1 cellular context compared by ENCODE assay signal in the genomic region with DNA sequence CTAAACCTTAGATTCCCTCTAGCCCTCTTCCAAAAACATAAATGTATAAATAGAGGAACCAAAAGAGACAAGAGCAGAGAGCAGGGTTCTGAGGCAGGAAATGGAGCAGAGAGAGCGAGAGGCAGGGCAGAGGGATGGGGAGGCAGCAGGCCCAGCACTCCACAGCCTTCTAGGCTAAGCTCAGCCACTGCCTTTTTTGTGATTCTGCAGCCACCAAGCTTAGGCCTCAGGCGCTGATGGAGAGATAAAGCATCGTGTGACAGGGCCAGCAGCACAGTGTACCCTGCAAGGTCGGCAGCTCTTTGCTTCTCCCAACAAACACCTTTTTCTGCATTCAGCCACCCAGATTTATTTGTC.
TF ChIP-seq lines count a peak whose summit lies in the region.

No MANE protein-coding gene starts in this region.

TF ChIP-seq in GM12878, 131 proteins besides CTCF, POLR2A, EP300 and RAD21:
- TF ChIP-seq NRF1 (conservative IDR thresholded peaks at IDR 0.05; ENCODE audit: low read depth, low read length) (no peak), SMAD1 (IDR thresholded peaks at IDR 0.05; ENCODE audit: low read depth, partially characterized antibody) (no peak), LARP7 (IDR thresholded peaks at IDR 0.05) (no peak), HDAC2 (IDR thresholded peaks at IDR 0.05) (no peak), RCOR1 (conservative IDR thresholded peaks at IDR 0.05; ENCODE audit: low read depth, low read length) (no peak), CREB1 (IDR thresholded peaks at IDR 0.05; ENCODE audit: low read depth) (no peak), RBBP5 (conservative IDR thresholded peaks at IDR 0.05) (no peak), IRF4 (IDR thresholded peaks at IDR 0.05; ENCODE audit: low read depth, low read length) (no peak), KLF5 (IDR thresholded peaks at IDR 0.05; ENCODE audit: partially characterized antibody) (no peak), HDAC6 (IDR thresholded peaks at IDR 0.05; ENCODE audit: unreplicated experiment) (no peak), MEF2B (IDR thresholded peaks at IDR 0.05; ENCODE audit: partially characterized antibody, poor library complexity, severe bottlenecking) (no peak), TARDBP (IDR thresholded peaks at IDR 0.05; ENCODE audit: borderline replicate concordance) (no peak), KAT2A (conservative IDR thresholded peaks at IDR 0.05; ENCODE audit: control insufficient read depth, low read depth, low read length) (no peak), SUPT20H (IDR thresholded peaks at IDR 0.05; ENCODE audit: borderline replicate concordance, control insufficient read depth, low read depth, low read length) (no peak)
- TF ChIP-seq, protein P1, sequence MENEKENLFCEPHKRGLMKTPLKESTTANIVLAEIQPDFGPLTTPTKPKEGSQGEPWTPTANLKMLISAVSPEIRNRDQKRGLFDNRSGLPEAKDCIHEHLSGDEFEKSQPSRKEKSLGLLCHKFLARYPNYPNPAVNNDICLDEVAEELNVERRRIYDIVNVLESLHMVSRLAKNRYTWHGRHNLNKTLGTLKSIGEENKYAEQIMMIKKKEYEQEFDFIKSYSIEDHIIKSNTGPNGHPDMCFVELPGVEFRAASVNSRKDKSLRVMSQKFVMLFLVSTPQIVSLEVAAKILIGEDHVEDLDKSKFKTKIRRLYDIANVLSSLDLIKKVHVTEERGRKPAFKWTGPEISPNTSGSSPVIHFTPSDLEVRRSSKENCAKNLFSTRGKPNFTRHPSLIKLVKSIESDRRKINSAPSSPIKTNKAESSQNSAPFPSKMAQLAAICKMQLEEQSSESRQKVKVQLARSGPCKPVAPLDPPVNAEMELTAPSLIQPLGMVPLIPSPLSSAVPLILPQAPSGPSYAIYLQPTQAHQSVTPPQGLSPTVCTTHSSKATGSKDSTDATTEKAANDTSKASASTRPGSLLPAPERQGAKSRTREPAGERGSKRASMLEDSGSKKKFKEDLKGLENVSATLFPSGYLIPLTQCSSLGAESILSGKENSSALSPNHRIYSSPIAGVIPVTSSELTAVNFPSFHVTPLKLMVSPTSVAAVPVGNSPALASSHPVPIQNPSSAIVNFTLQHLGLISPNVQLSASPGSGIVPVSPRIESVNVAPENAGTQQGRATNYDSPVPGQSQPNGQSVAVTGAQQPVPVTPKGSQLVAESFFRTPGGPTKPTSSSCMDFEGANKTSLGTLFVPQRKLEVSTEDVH (IDR thresholded peaks at IDR 0.05; ENCODE audit: low read depth, partially characterized antibody) = no peak
- TF ChIP-seq, protein P2, sequence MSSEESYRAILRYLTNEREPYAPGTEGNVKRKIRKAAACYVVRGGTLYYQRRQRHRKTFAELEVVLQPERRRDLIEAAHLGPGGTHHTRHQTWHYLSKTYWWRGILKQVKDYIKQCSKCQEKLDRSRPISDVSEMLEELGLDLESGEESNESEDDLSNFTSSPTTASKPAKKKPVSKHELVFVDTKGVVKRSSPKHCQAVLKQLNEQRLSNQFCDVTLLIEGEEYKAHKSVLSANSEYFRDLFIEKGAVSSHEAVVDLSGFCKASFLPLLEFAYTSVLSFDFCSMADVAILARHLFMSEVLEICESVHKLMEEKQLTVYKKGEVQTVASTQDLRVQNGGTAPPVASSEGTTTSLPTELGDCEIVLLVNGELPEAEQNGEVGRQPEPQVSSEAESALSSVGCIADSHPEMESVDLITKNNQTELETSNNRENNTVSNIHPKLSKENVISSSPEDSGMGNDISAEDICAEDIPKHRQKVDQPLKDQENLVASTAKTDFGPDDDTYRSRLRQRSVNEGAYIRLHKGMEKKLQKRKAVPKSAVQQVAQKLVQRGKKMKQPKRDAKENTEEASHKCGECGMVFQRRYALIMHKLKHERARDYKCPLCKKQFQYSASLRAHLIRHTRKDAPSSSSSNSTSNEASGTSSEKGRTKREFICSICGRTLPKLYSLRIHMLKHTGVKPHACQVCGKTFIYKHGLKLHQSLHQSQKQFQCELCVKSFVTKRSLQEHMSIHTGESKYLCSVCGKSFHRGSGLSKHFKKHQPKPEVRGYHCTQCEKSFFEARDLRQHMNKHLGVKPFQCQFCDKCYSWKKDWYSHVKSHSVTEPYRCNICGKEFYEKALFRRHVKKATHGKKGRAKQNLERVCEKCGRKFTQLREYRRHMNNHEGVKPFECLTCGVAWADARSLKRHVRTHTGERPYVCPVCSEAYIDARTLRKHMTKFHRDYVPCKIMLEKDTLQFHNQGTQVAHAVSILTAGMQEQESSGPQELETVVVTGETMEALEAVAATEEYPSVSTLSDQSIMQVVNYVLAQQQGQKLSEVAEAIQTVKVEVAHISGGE (CRISPR knock-in tag; IDR thresholded peaks at IDR 0.05) = no peak
- TF ChIP-seq, protein P3, sequence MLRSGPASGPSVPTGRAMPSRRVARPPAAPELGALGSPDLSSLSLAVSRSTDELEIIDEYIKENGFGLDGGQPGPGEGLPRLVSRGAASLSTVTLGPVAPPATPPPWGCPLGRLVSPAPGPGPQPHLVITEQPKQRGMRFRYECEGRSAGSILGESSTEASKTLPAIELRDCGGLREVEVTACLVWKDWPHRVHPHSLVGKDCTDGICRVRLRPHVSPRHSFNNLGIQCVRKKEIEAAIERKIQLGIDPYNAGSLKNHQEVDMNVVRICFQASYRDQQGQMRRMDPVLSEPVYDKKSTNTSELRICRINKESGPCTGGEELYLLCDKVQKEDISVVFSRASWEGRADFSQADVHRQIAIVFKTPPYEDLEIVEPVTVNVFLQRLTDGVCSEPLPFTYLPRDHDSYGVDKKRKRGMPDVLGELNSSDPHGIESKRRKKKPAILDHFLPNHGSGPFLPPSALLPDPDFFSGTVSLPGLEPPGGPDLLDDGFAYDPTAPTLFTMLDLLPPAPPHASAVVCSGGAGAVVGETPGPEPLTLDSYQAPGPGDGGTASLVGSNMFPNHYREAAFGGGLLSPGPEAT (IDR thresholded peaks at IDR 0.05; ENCODE audit: low read depth) = no peak
- TF ChIP-seq, protein P4, sequence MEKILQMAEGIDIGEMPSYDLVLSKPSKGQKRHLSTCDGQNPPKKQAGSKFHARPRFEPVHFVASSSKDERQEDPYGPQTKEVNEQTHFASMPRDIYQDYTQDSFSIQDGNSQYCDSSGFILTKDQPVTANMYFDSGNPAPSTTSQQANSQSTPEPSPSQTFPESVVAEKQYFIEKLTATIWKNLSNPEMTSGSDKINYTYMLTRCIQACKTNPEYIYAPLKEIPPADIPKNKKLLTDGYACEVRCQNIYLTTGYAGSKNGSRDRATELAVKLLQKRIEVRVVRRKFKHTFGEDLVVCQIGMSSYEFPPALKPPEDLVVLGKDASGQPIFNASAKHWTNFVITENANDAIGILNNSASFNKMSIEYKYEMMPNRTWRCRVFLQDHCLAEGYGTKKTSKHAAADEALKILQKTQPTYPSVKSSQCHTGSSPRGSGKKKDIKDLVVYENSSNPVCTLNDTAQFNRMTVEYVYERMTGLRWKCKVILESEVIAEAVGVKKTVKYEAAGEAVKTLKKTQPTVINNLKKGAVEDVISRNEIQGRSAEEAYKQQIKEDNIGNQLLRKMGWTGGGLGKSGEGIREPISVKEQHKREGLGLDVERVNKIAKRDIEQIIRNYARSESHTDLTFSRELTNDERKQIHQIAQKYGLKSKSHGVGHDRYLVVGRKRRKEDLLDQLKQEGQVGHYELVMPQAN (conservative IDR thresholded peaks at IDR 0.05) = no peak
